9 cellular contexts compared by ENCODE assay signal in genomic region chr5:150209020-150209635, GRCh38. TPM values are rescaled to one million over a fixed set of nuclear protein-coding genes. Genes with fewer than 3 reads are reported as not detected.
A peak's percentile ranks its signal among the peaks of the same experiment; 100 is the strongest.
DNase-seq lines count a peak whose midpoint lies in the region; ATAC-seq and TF ChIP-seq lines count a peak whose summit lies in the region.
"Had no signal": no experiment of that assay in that cellular context is flagged by ENCODE, and none has a peak within 500 bp of the region (broad histone marks: within the 10 kb centered on the region; RNA-seq: fewer than 3 reads in every experiment).

No MANE protein-coding gene starts in this region.

- no peak overlapping the region for H3K4me3 Mint-ChIP-seq in activated CD4-positive, alpha-beta T cell treated with anti-CD3 and anti-CD28 coated beads for 36 hours
- peak overlapping the region; percentile 75 for H3K4me3 Mint-ChIP-seq in activated CD8-positive, alpha-beta T cell treated with anti-CD3 and anti-CD28 coated beads, Interleukin-2, amount 10 ng/mL, durations not matched to agents 7 days and 5 days

- POLR2A ChIA-PET in activated CD4-positive, alpha-beta T cell treated with anti-CD3 and anti-CD28 coated beads for 36 hours (lab: Charles Lee): no interaction called here
- POLR2A ChIA-PET in activated CD8-positive, alpha-beta T cell treated with anti-CD3 and anti-CD28 coated beads, Interleukin-2, amount 10 ng/mL, durations not matched to agents 7 days and 5 days (lab: Charles Lee): no interaction called here

- DNase-seq in activated CD4-positive, alpha-beta T cell treated with anti-CD3 and anti-CD28 coated beads for 36 hours: peak; percentile 12
- DNase-seq in activated CD4-positive, alpha-beta T cell treated with anti-CD3 and anti-CD28 coated beads, Interleukin-2, amount 50 U/mL, for 48 hours: no peak
- DNase-seq in activated CD8-positive, alpha-beta T cell treated with anti-CD3 and anti-CD28 coated beads, Interleukin-2, amount 10 ng/mL, durations not matched to agents 7 days and 5 days: peak; percentile 78
- DNase-seq in fibroblast of villous mesenchyme (ENCODE audit: low read depth) (peak; percentile 69), NCI-H748 treated with DMSO at 0.1 percent for 48 hours (lab: John Stamatoyannopoulos, UW) (no peak)
- peak; percentile 33 for DNase-seq in stimulated activated naive CD8-positive, alpha-beta T cell treated with anti-CD3 and anti-CD28 coated beads, Interleukin-15, Interleukin-2, amounts not matched to agents 100 U/mL and 50 U/mL, for 24 hours

- CTCF ChIA-PET in activated CD4-positive, alpha-beta T cell treated with anti-CD3 and anti-CD28 coated beads for 36 hours (lab: Charles Lee): interaction anchor here (0.6 to 1.5 kb wide), 4 partner anchors 10 to 381 kb away, joined by 3 to 4 read pairs (median 3); partner anchors contain the start of gene ARSI
- CTCF ChIA-PET in activated CD8-positive, alpha-beta T cell treated with anti-CD3 and anti-CD28 coated beads, Interleukin-2, amount 10 ng/mL, durations not matched to agents 7 days and 5 days (lab: Charles Lee): interaction anchor here (1.3 to 4.9 kb wide), 2 partner anchors 9 to 47 kb away, joined by 6 to 23 read pairs; no protein-coding TSS in a partner anchor

- no peaks in the 10 kb centered on the region for H3K36me3 Mint-ChIP-seq in activated CD4-positive, alpha-beta T cell treated with anti-CD3 and anti-CD28 coated beads for 36 hours (ENCODE audit: low read depth)
- H3K36me3 Mint-ChIP-seq in activated CD8-positive, alpha-beta T cell treated with anti-CD3 and anti-CD28 coated beads, Interleukin-2, amount 10 ng/mL, durations not matched to agents 7 days and 5 days (ENCODE audit: low read depth): no peaks in the 10 kb centered on the region

- H3K4me1 Mint-ChIP-seq in activated CD4-positive, alpha-beta T cell treated with anti-CD3 and anti-CD28 coated beads for 36 hours: peaks cover 8% of the 10 kb centered on the region
- peaks cover 62% of the 10 kb centered on the region for H3K4me1 Mint-ChIP-seq in activated CD8-positive, alpha-beta T cell treated with anti-CD3 and anti-CD28 coated beads, Interleukin-2, amount 10 ng/mL, durations not matched to agents 7 days and 5 days (ENCODE audit: low read depth)

- TF ChIP-seq CTCF in fibroblast of villous mesenchyme (IDR thresholded peaks at IDR 0.05; ENCODE audit: insufficient read depth, low read depth, low read length): no peak

- H3K4me3 ChIP-seq in fibroblast of villous mesenchyme (ENCODE audit: low read depth, low read length): no peak overlapping the region

- H3K9me3 Mint-ChIP-seq in activated CD4-positive, alpha-beta T cell treated with anti-CD3 and anti-CD28 coated beads for 36 hours (ENCODE audit: low read depth): no peaks in the 10 kb centered on the region
- no peaks in the 10 kb centered on the region for H3K9me3 Mint-ChIP-seq in activated CD8-positive, alpha-beta T cell treated with anti-CD3 and anti-CD28 coated beads, Interleukin-2, amount 10 ng/mL, durations not matched to agents 7 days and 5 days (ENCODE audit: insufficient read depth)

- intact Hi-C loops in activated CD4-positive, alpha-beta T cell treated with anti-CD3 and anti-CD28 coated beads for 36 hours (cut with DNase I, micrococcal nuclease): no loop called here

- peak; percentile 51 for ATAC-seq in activated CD4-positive, alpha-beta T cell treated with anti-CD3 and anti-CD28 coated beads for 36 hours
- peak; percentile 74 for ATAC-seq in activated CD8-positive, alpha-beta T cell treated with anti-CD3 and anti-CD28 coated beads, Interleukin-2, amount 10 ng/mL, durations not matched to agents 7 days and 5 days
- peak; percentile 32 for ATAC-seq in stimulated activated naive CD8-positive, alpha-beta T cell treated with anti-CD3 and anti-CD28 coated beads, Interleukin-15, Interleukin-2, amounts not matched to agents 100 U/mL and 50 U/mL, for 24 hours
- ATAC-seq in GM19351 (IDR thresholded peaks at IDR 0.05; ENCODE audit: unreplicated experiment) (no peak), HG02610 (IDR thresholded peaks at IDR 0.05; ENCODE audit: unreplicated experiment) (no peak)
- ATAC-seq: activated CD4-positive, CD25-positive, alpha-beta regulatory T cell treated with anti-CD3 and anti-CD28 coated beads, Interleukin-2, amount 50 U/mL, for 24 hours had no signal

- no peak overlapping the region for H3K27ac Mint-ChIP-seq in activated CD4-positive, alpha-beta T cell treated with anti-CD3 and anti-CD28 coated beads for 36 hours
- peak overlapping the region; percentile 66 for H3K27ac Mint-ChIP-seq in activated CD8-positive, alpha-beta T cell treated with anti-CD3 and anti-CD28 coated beads, Interleukin-2, amount 10 ng/mL, durations not matched to agents 7 days and 5 days

- peaks cover 10% of the 10 kb centered on the region for H3K27me3 Mint-ChIP-seq in activated CD4-positive, alpha-beta T cell treated with anti-CD3 and anti-CD28 coated beads for 36 hours
- H3K27me3 Mint-ChIP-seq in activated CD8-positive, alpha-beta T cell treated with anti-CD3 and anti-CD28 coated beads, Interleukin-2, amount 10 ng/mL, durations not matched to agents 7 days and 5 days (ENCODE audit: low read depth): peaks cover 29% of the 10 kb centered on the region

RNA-seq across cellular contexts. Expression of gene SLC6A7, which starts 19.3 kb away (rescaled TPM):
- total RNA-seq in activated CD4-positive, alpha-beta T cell treated with anti-CD3 and anti-CD28 coated beads for 36 hours: not detected
- total RNA-seq in activated CD8-positive, alpha-beta T cell treated with anti-CD3 and anti-CD28 coated beads, Interleukin-2, amount 10 ng/mL, durations not matched to agents 7 days and 5 days: not detected
- total RNA-seq in fibroblast of villous mesenchyme: under 0.01 TPM in 2 replicates

RNA-seq across cellular contexts. Expression of gene CDX1, which starts 42.5 kb away (rescaled TPM):
- total RNA-seq in activated CD4-positive, alpha-beta T cell treated with anti-CD3 and anti-CD28 coated beads for 36 hours: not detected
- total RNA-seq in activated CD8-positive, alpha-beta T cell treated with anti-CD3 and anti-CD28 coated beads, Interleukin-2, amount 10 ng/mL, durations not matched to agents 7 days and 5 days: not detected
- total RNA-seq in fibroblast of villous mesenchyme: under 0.01 and 0.64 TPM in 2 replicates

RNA-seq across cellular contexts. Expression of gene PDGFRB, which starts 53.5 kb away (rescaled TPM):
- total RNA-seq in activated CD4-positive, alpha-beta T cell treated with anti-CD3 and anti-CD28 coated beads for 36 hours: not detected
- 10 to 100 TPM; 47.0 to 49.0 TPM for total RNA-seq in activated CD8-positive, alpha-beta T cell treated with anti-CD3 and anti-CD28 coated beads, Interleukin-2, amount 10 ng/mL, durations not matched to agents 7 days and 5 days
- total RNA-seq in fibroblast of villous mesenchyme: 341 TPM in 2 replicates

Comparison
In these comparisons a context has a peak if more than half of its experiments do, and no peak if none do; other contexts are left out.
1. DNase-seq: peak in activated CD4-positive, alpha-beta T cell treated with anti-CD3 and anti-CD28 coated beads for 36 hours (single experiment), activated CD8-positive, alpha-beta T cell treated with anti-CD3 and anti-CD28 coated beads, Interleukin-2, amount 10 ng/mL, durations not matched to agents 7 days and 5 days (single experiment), fibroblast of villous mesenchyme (single experiment) and stimulated activated naive CD8-positive, alpha-beta T cell treated with anti-CD3 and anti-CD28 coated beads, Interleukin-15, Interleukin-2, amounts not matched to agents 100 U/mL and 50 U/mL, for 24 hours (single experiment); none in activated CD4-positive, alpha-beta T cell treated with anti-CD3 and anti-CD28 coated beads, Interleukin-2, amount 50 U/mL, for 48 hours (0 of 2) and NCI-H748 treated with DMSO at 0.1 percent for 48 hours (single experiment).
2. ATAC-seq: peak in activated CD4-positive, alpha-beta T cell treated with anti-CD3 and anti-CD28 coated beads for 36 hours (single experiment), activated CD8-positive, alpha-beta T cell treated with anti-CD3 and anti-CD28 coated beads, Interleukin-2, amount 10 ng/mL, durations not matched to agents 7 days and 5 days (single experiment) and stimulated activated naive CD8-positive, alpha-beta T cell treated with anti-CD3 and anti-CD28 coated beads, Interleukin-15, Interleukin-2, amounts not matched to agents 100 U/mL and 50 U/mL, for 24 hours (single experiment); none in GM19351 (single experiment) and HG02610 (single experiment).
3. RNA of gene PDGFRB, which starts 53.5 kb away (total RNA-seq): 341 TPM in fibroblast of villous mesenchyme and 47.0 to 49.0 TPM in activated CD8-positive, alpha-beta T cell treated with anti-CD3 and anti-CD28 coated beads, Interleukin-2, amount 10 ng/mL, durations not matched to agents 7 days and 5 days; not detected in activated CD4-positive, alpha-beta T cell treated with anti-CD3 and anti-CD28 coated beads for 36 hours; every median in the first group is over 10 times any median in the second.